ENCODE assay signal across 1 cellular context in genomic region chr11:74592441-74593362, GRCh38.
TF ChIP-seq lines count a peak whose summit lies in the region.

Gene POLD3, plus strand, starts transcription at chr11:74592582. Its CDS starts 77 bp downstream, at chr11:74592659.

TF ChIP-seq in HepG2, 621 proteins besides CTCF, POLR2A, EP300 and RAD21 (continued from another document and continues in another):
- TF ChIP-seq, protein P1, sequence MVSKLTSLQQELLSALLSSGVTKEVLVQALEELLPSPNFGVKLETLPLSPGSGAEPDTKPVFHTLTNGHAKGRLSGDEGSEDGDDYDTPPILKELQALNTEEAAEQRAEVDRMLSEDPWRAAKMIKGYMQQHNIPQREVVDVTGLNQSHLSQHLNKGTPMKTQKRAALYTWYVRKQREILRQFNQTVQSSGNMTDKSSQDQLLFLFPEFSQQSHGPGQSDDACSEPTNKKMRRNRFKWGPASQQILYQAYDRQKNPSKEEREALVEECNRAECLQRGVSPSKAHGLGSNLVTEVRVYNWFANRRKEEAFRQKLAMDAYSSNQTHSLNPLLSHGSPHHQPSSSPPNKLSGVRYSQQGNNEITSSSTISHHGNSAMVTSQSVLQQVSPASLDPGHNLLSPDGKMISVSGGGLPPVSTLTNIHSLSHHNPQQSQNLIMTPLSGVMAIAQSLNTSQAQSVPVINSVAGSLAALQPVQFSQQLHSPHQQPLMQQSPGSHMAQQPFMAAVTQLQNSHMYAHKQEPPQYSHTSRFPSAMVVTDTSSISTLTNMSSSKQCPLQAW (CRISPR knock-in tag; IDR thresholded peaks at IDR 0.05), result peak; percentile 86
- TF ChIP-seq PITX1 (CRISPR knock-in tag; IDR thresholded peaks at IDR 0.05) (peak; percentile 53; the same call in 1 of the 2 replicates), BRF2 (CRISPR knock-in tag; IDR thresholded peaks at IDR 0.05) (peak; percentile 22; the same call in 1 of the 2 replicates), ARHGAP35 (CRISPR knock-in tag; IDR thresholded peaks at IDR 0.05; ENCODE audit: borderline replicate concordance) (0 out of 2 replicates have a peak, but pooled peaks have one; percentile 14), REPIN1 (CRISPR knock-in tag; IDR thresholded peaks at IDR 0.05; ENCODE audit: borderline replicate concordance, low read depth) (peak; percentile 90), ZNF142 (CRISPR knock-in tag; IDR thresholded peaks at IDR 0.05) (peak; percentile 38; the same call in 1 of the 2 replicates), ELF1 (CRISPR knock-in tag; IDR thresholded peaks at IDR 0.05) (peak; percentile 30; the same call in 1 of the 2 replicates), RFXANK (CRISPR knock-in tag; IDR thresholded peaks at IDR 0.05) (no peak), KDM5A (IDR thresholded peaks at IDR 0.05; ENCODE audit: borderline replicate concordance, low read length) (peak; percentile 77; the same call in 1 of the 2 replicates), ZNF788 (CRISPR knock-in tag; IDR thresholded peaks at IDR 0.05; ENCODE audit: borderline replicate concordance) (peak; percentile 72; the same call in 1 of the 2 replicates), NFE2 (CRISPR knock-in tag; IDR thresholded peaks at IDR 0.05) (no peak), TGIF2 (CRISPR knock-in tag; IDR thresholded peaks at IDR 0.05) (peak; percentile 58; the same call in 1 of the 2 replicates), ZSCAN12 (CRISPR knock-in tag; IDR thresholded peaks at IDR 0.05) (no peak), SATB2 (CRISPR knock-in tag; IDR thresholded peaks at IDR 0.05) (0 out of 2 replicates have a peak, but pooled peaks have one; percentile 10), SCMH1 (CRISPR knock-in tag; IDR thresholded peaks at IDR 0.05; ENCODE audit: borderline replicate concordance) (no peak), HNF4A (CRISPR knock-in tag; IDR thresholded peaks at IDR 0.05) (peak; percentile 44), MIXL1 (CRISPR knock-in tag; IDR thresholded peaks at IDR 0.05) (0 out of 2 replicates have a peak, but pooled peaks have one; percentile 33), IRX3 (CRISPR knock-in tag; IDR thresholded peaks at IDR 0.05; ENCODE audit: borderline replicate concordance, low read depth) (peak; percentile 50; the same call in 1 of the 2 replicates), ZBTB8A (CRISPR knock-in tag; IDR thresholded peaks at IDR 0.05; ENCODE audit: borderline replicate concordance, low read depth) (no peak), SP4 (CRISPR knock-in tag; IDR thresholded peaks at IDR 0.05) (peak; percentile 67), UBTF (CRISPR knock-in tag; IDR thresholded peaks at IDR 0.05) (peak; percentile 39; the same call in 1 of the 2 replicates), PRDM10 (CRISPR knock-in tag; IDR thresholded peaks at IDR 0.05; ENCODE audit: low read depth) (peak; percentile 67), HOXD1 (CRISPR knock-in tag; IDR thresholded peaks at IDR 0.05) (no peak), KDM5B (CRISPR knock-in tag; IDR thresholded peaks at IDR 0.05; ENCODE audit: borderline replicate concordance) (peak; percentile 88; the same call in 1 of the 2 replicates), SPEN (CRISPR knock-in tag; IDR thresholded peaks at IDR 0.05; ENCODE audit: low read depth) (peak; percentile 80; the same call in 1 of the 2 replicates), ZNF577 (CRISPR knock-in tag; IDR thresholded peaks at IDR 0.05; ENCODE audit: borderline replicate concordance, low read depth) (no peak), SRF (IDR thresholded peaks at IDR 0.05; ENCODE audit: low read depth, low read length) (no peak), ZNF550 (CRISPR knock-in tag; IDR thresholded peaks at IDR 0.05; ENCODE audit: borderline replicate concordance) (0 out of 2 replicates have a peak, but pooled peaks have one; percentile 75), SIX4 (CRISPR knock-in tag; IDR thresholded peaks at IDR 0.05) (no peak), SAFB2 (CRISPR knock-in tag; IDR thresholded peaks at IDR 0.05; ENCODE audit: borderline replicate concordance, low read depth) (no peak), ZNF547 (CRISPR knock-in tag; IDR thresholded peaks at IDR 0.05) (0 out of 2 replicates have a peak, but pooled peaks have one; percentile 31), CREM (IDR thresholded peaks at IDR 0.05) (peak; percentile 73), CREM (CRISPR knock-in tag; IDR thresholded peaks at IDR 0.05) (no peak), PLSCR1 (CRISPR knock-in tag; IDR thresholded peaks at IDR 0.05; ENCODE audit: borderline replicate concordance) (no peak), ZSCAN29 (CRISPR knock-in tag; conservative IDR thresholded peaks at IDR 0.05) (peak; percentile 39; the same call in 1 of the 2 replicates), ZNF343 (CRISPR knock-in tag; IDR thresholded peaks at IDR 0.05) (0 out of 2 replicates have a peak, but pooled peaks have one; percentile 13), ZNF263 (CRISPR knock-in tag; IDR thresholded peaks at IDR 0.05) (0 out of 2 replicates have a peak, but pooled peaks have one; percentile 49), CEBPB (IDR thresholded peaks at IDR 0.05; ENCODE audit: borderline replicate concordance, low read depth, low read length) (peak; percentile 74)
- TF ChIP-seq, protein P2, sequence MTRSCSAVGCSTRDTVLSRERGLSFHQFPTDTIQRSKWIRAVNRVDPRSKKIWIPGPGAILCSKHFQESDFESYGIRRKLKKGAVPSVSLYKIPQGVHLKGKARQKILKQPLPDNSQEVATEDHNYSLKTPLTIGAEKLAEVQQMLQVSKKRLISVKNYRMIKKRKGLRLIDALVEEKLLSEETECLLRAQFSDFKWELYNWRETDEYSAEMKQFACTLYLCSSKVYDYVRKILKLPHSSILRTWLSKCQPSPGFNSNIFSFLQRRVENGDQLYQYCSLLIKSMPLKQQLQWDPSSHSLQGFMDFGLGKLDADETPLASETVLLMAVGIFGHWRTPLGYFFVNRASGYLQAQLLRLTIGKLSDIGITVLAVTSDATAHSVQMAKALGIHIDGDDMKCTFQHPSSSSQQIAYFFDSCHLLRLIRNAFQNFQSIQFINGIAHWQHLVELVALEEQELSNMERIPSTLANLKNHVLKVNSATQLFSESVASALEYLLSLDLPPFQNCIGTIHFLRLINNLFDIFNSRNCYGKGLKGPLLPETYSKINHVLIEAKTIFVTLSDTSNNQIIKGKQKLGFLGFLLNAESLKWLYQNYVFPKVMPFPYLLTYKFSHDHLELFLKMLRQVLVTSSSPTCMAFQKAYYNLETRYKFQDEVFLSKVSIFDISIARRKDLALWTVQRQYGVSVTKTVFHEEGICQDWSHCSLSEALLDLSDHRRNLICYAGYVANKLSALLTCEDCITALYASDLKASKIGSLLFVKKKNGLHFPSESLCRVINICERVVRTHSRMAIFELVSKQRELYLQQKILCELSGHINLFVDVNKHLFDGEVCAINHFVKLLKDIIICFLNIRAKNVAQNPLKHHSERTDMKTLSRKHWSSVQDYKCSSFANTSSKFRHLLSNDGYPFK (CRISPR knock-in tag; IDR thresholded peaks at IDR 0.05; ENCODE audit: borderline replicate concordance), result peak; percentile 51; the same call in 1 of the 2 replicates
- TF ChIP-seq, protein P3, sequence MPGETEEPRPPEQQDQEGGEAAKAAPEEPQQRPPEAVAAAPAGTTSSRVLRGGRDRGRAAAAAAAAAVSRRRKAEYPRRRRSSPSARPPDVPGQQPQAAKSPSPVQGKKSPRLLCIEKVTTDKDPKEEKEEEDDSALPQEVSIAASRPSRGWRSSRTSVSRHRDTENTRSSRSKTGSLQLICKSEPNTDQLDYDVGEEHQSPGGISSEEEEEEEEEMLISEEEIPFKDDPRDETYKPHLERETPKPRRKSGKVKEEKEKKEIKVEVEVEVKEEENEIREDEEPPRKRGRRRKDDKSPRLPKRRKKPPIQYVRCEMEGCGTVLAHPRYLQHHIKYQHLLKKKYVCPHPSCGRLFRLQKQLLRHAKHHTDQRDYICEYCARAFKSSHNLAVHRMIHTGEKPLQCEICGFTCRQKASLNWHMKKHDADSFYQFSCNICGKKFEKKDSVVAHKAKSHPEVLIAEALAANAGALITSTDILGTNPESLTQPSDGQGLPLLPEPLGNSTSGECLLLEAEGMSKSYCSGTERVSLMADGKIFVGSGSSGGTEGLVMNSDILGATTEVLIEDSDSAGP (CRISPR knock-in tag; IDR thresholded peaks at IDR 0.05; ENCODE audit: borderline replicate concordance), result peak; percentile 80
